In the genomic region with DNA sequence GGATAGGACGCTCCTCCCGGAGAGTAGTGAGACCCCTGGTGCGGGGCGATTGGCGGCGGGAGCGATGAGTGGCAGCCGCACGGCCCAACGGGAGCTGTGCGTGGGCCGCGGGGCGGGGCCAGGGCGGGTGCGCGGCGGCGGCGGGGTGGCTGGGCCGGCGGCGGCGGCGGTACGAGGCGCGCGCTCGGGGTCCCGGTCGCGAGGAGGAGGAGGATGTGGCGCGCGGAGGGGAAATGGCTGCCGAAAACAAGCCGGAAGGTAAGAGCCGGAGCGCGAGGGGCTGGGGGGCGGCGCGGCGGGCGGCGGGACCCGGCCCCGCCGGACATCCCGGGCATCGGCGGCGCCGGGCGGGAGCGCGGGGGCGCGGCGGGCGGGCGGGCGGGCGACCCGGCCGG, we compare ENCODE assay signal across 1 cellular context.
TF ChIP-seq lines count a peak whose summit lies in the region.

A gene with protein sequence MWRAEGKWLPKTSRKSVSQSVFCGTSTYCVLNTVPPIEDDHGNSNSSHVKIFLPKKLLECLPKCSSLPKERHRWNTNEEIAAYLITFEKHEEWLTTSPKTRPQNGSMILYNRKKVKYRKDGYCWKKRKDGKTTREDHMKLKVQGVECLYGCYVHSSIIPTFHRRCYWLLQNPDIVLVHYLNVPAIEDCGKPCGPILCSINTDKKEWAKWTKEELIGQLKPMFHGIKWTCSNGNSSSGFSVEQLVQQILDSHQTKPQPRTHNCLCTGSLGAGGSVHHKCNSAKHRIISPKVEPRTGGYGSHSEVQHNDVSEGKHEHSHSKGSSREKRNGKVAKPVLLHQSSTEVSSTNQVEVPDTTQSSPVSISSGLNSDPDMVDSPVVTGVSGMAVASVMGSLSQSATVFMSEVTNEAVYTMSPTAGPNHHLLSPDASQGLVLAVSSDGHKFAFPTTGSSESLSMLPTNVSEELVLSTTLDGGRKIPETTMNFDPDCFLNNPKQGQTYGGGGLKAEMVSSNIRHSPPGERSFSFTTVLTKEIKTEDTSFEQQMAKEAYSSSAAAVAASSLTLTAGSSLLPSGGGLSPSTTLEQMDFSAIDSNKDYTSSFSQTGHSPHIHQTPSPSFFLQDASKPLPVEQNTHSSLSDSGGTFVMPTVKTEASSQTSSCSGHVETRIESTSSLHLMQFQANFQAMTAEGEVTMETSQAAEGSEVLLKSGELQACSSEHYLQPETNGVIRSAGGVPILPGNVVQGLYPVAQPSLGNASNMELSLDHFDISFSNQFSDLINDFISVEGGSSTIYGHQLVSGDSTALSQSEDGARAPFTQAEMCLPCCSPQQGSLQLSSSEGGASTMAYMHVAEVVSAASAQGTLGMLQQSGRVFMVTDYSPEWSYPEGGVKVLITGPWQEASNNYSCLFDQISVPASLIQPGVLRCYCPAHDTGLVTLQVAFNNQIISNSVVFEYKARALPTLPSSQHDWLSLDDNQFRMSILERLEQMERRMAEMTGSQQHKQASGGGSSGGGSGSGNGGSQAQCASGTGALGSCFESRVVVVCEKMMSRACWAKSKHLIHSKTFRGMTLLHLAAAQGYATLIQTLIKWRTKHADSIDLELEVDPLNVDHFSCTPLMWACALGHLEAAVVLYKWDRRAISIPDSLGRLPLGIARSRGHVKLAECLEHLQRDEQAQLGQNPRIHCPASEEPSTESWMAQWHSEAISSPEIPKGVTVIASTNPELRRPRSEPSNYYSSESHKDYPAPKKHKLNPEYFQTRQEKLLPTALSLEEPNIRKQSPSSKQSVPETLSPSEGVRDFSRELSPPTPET (N-terminal part only) (plus strand): TSS at position 137 of the 395 bp plus-strand sequence. CDS start 77 bp downstream, at position 214.

TF ChIP-seq in liver, 16 proteins besides CTCF, POLR2A, EP300 and RAD21 (continued from another document):
- TF ChIP-seq, protein P1, sequence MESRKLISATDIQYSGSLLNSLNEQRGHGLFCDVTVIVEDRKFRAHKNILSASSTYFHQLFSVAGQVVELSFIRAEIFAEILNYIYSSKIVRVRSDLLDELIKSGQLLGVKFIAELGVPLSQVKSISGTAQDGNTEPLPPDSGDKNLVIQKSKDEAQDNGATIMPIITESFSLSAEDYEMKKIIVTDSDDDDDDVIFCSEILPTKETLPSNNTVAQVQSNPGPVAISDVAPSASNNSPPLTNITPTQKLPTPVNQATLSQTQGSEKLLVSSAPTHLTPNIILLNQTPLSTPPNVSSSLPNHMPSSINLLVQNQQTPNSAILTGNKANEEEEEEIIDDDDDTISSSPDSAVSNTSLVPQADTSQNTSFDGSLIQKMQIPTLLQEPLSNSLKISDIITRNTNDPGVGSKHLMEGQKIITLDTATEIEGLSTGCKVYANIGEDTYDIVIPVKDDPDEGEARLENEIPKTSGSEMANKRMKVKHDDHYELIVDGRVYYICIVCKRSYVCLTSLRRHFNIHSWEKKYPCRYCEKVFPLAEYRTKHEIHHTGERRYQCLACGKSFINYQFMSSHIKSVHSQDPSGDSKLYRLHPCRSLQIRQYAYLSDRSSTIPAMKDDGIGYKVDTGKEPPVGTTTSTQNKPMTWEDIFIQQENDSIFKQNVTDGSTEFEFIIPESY (IDR thresholded peaks at IDR 0.05) = no peak
- TF ChIP-seq FOXA2 (IDR thresholded peaks at IDR 0.05) (no peak), GABPA (IDR thresholded peaks at IDR 0.05 in 1 of 2, conservative IDR thresholded peaks at IDR 0.05 in 1 of 2) (no peak), EGR1 (IDR thresholded peaks at IDR 0.05; ENCODE audit: low read depth in 2 of 2) (no peak), NR2F2 (IDR thresholded peaks at IDR 0.05) (no peak), FOXA1 (IDR thresholded peaks at IDR 0.05) (no peak)
